In genomic region chr17:29620271-29620670, GRCh38 we compare ENCODE assay signal across 16 cellular contexts. TPM values are rescaled to one million over a fixed set of nuclear protein-coding genes. Genes with fewer than 3 reads are reported as not detected.
DNase-seq lines count a peak whose midpoint lies in the region; ATAC-seq, FAIRE-seq and TF ChIP-seq lines count a peak whose summit lies in the region.
"Had no signal": no experiment of that assay in that cellular context is flagged by ENCODE, and none has a peak within 500 bp of the region (broad histone marks: within the 10 kb centered on the region; RNA-seq: fewer than 3 reads in every experiment).

No MANE protein-coding gene starts in this region.

- no peak for TF ChIP-seq EP300 in HepG2 (IDR thresholded peaks at IDR 0.05; ENCODE audit: low read depth in 2 of 2, low read length in 2 of 2)
- no peak for TF ChIP-seq EP300 in HepG2 (CRISPR knock-in tag; IDR thresholded peaks at IDR 0.05; ENCODE audit: borderline replicate concordance)

- no peak overlapping the region for H3K4me3 ChIP-seq in HepG2 (replicated peaks in 1 of 3; ENCODE audit: insufficient read depth in 1 of 3, low read depth in 2 of 3, low read length in 3 of 3)
- no peak overlapping the region for H3K4me3 ChIP-seq in right lobe of liver
- H3K4me3 ChIP-seq in RWPE2 (ENCODE audit: severe bottlenecking), result no peak overlapping the region
- H3K4me3 ChIP-seq: SJSA1, upper lobe of left lung had no signal

- DNase-seq in HepG2 (ENCODE audit: low spot score) (no peak), right lobe of liver (no peak), RWPE2 (ENCODE audit: low spot score) (peak; percentile 78), iPS-NIHi11 (ENCODE audit: low spot score) (peak; percentile 31), CD1c-positive myeloid dendritic cell (ENCODE audit: extremely low spot score) (no peak)
- DNase-seq in activated CD4-positive, alpha-beta T cell treated with anti-CD3 and anti-CD28 coated beads for 48 hours, result no peak
- DNase-seq in activated effector memory CD4-positive, alpha-beta T cell treated with anti-CD3 and anti-CD28 coated beads, Interleukin-2, amount 50 U/mL, for 16 hours, result no peak
- DNase-seq: activated naive CD4-positive, alpha-beta T cell; brain microvascular endothelial cell; DMS79 treated with DMSO at 0.1 percent for 48 hours; KBM-7; NCI-H1930; NCI-H774; upper lobe of left lung had no signal

- in situ Hi-C loops in HepG2 (cut with HindIII; ENCODE audit: extremely low pct_ligation_motif_present, low pct_unique_long_range_greater_than_20kb), result loop anchor here (10.0 kb wide), 1 partner anchor 155 kb away; no protein-coding TSS in a partner anchor

- no TSS peak for BruUV-seq in HepG2 (replicated peaks; lab: Mats Ljungman, UMichigan)

- FAIRE-seq in HepG2 (lab: Jason Lieb, UNC), result no peak

- TF ChIP-seq CTCF in HepG2 (CRISPR knock-in tag; IDR thresholded peaks at IDR 0.05), result no peak
- TF ChIP-seq CTCF in right lobe of liver (IDR thresholded peaks at IDR 0.05), result no peak
- TF ChIP-seq CTCF in RWPE2 (IDR thresholded peaks at IDR 0.05; ENCODE audit: poor library complexity, severe bottlenecking), result no peak

- no peak for TF ChIP-seq RAD21 in HepG2 (CRISPR knock-in tag; IDR thresholded peaks at IDR 0.05)

- no peak overlapping the region for H3K9ac ChIP-seq in HepG2 (ENCODE audit: insufficient read depth, low read depth, low read length)

- H3K4me1 ChIP-seq in HepG2 (ENCODE audit: insufficient read depth, low read length), result peaks cover 68% of the 10 kb centered on the region
- H3K4me1 ChIP-seq in right lobe of liver, result peaks cover 0 to 37% (median 13%) of the 10 kb centered on the region in 4 donors
- H3K4me1 ChIP-seq in RWPE2 (ENCODE audit: insufficient read depth, poor library complexity, severe bottlenecking), result peaks cover 25% of the 10 kb centered on the region

- no peak overlapping the region for H3K4me2 ChIP-seq in HepG2 (ENCODE audit: low read depth, low read length)

- no peak overlapping the region for H3K27ac ChIP-seq in HepG2 (ENCODE audit: extremely low read length, insufficient read depth, low read length)
- no peak overlapping the region for H3K27ac ChIP-seq in right lobe of liver
- peak overlapping the region; percentile 36 for H3K27ac ChIP-seq in RWPE2 (ENCODE audit: poor library complexity, severe bottlenecking)
- H3K27ac ChIP-seq: brain microvascular endothelial cell, SJSA1, upper lobe of left lung had no signal

- no peaks in the 10 kb centered on the region for H3K9me3 ChIP-seq in HepG2 (ENCODE audit: low read length)
- no peaks in the 10 kb centered on the region for H3K9me3 ChIP-seq in right lobe of liver
- H3K9me3 ChIP-seq in RWPE2 (ENCODE audit: severe bottlenecking), result no peaks in the 10 kb centered on the region
- H3K9me3 ChIP-seq: upper lobe of left lung had no signal

- intact Hi-C loops in HepG2 (cut with micrococcal nuclease; ENCODE audit: unreplicated experiment) (loop anchor here (5.0 kb wide), 1 partner anchor 142 kb away; no protein-coding TSS in a partner anchor), right lobe of liver (cut with DNase I) (loop anchor here (10.0 kb wide), 1 partner anchor 155 kb away; no protein-coding TSS in a partner anchor)

- peaks cover 4 to 62% of the 10 kb centered on the region in 2 experiments for H3K27me3 ChIP-seq in HepG2 (ENCODE audit: control insufficient read depth in 1 of 2, insufficient read depth in 2 of 2, low read length in 2 of 2)
- H3K27me3 ChIP-seq in right lobe of liver, result peaks cover 0 to 7% of the 10 kb centered on the region in 2 donors
- H3K27me3 ChIP-seq in RWPE2 (ENCODE audit: insufficient read depth, poor library complexity, severe bottlenecking), result peaks cover 6% of the 10 kb centered on the region
- H3K27me3 ChIP-seq: brain microvascular endothelial cell had no signal

- POLR2A ChIA-PET in HepG2 (lab: Yijun Ruan, JAX), result no interaction called here

- TF ChIP-seq POLR2A in HepG2 (IDR thresholded peaks at IDR 0.05; ENCODE audit: insufficient read depth in 1 of 2, low read depth in 2 of 2, low read length in 2 of 2) (no peak), right lobe of liver (IDR thresholded peaks at IDR 0.05) (no peak)

- ATAC-seq in HepG2, result no peak
- no peak for ATAC-seq in right lobe of liver
- ATAC-seq in RWPE2 (ENCODE audit: low read depth), result peak; percentile 40
- ATAC-seq in HG02981 (IDR thresholded peaks at IDR 0.05; ENCODE audit: unreplicated experiment), result no peak

- CTCF ChIA-PET in HepG2 (lab: Yijun Ruan, JAX; ENCODE audit: low intra/inter-chr PET ratio, low total read pairs), result no interaction called here

- no peaks in the 10 kb centered on the region for H3K79me2 ChIP-seq in HepG2 (ENCODE audit: insufficient read depth, low read length)

- H4K20me1 ChIP-seq in HepG2 (ENCODE audit: insufficient read depth, low read length), result no peaks in the 10 kb centered on the region

- H3K36me3 ChIP-seq in HepG2 (replicated peaks in 1 of 2; ENCODE audit: control insufficient read depth in 1 of 2, insufficient read depth in 2 of 2, low read length in 2 of 2) (no peaks in the 10 kb centered on the region), right lobe of liver (no peaks in the 10 kb centered on the region), RWPE2 (ENCODE audit: low read depth) (no peaks in the 10 kb centered on the region)
- H3K36me3 ChIP-seq: brain microvascular endothelial cell, SJSA1, upper lobe of left lung had no signal

- 40% methylated on average over 3 of the region's 4 CpGs for WGBS in HepG2 (ENCODE audit: low lambda C conversion rate)
- 93% methylated on average over 2 of the region's 4 CpGs for WGBS in right lobe of liver (ENCODE audit: insufficient coverage, low coverage, low lambda C conversion rate, missing lambda C conversion rate)

- H2AFZ ChIP-seq in HepG2 (ENCODE audit: low read length), result no peak overlapping the region

RNA-seq across cellular contexts. Expression of gene CORO6, which starts 2.4 kb away (rescaled TPM):
- total RNA-seq in HepG2 (2016; rRNA removed; fragmentation: Illumina TruSeq; extraction: Trizol) (0.42 TPM in 1 of 2 replicates, not detected in the other), right lobe of liver (1 to 10 TPM in 2 of 6 experiments, under 1 TPM in 4; 0.37 to 5.1 (median 0.81) TPM)
- 0.10 TPM in 1 of 2 replicates, not detected in the other for total RNA-seq in HepG2 (2016; cell fraction: cytosol; rRNA removed; fragmentation: Illumina TruSeq; extraction: Trizol; ENCODE audit: low read depth)
- 0.15 and 0.39 TPM in 2 replicates for total RNA-seq in HepG2 (2016; cell fraction: insoluble cytoplasmic fraction; rRNA removed; fragmentation: Illumina TruSeq; extraction: Trizol)
- 0.14 TPM in 1 of 2 replicates, not detected in the other for total RNA-seq in HepG2 (2016; cell fraction: membrane; rRNA removed; fragmentation: Illumina TruSeq; extraction: Trizol)
- total RNA-seq in HepG2 (2016; cell fraction: nucleus; rRNA removed; fragmentation: Illumina TruSeq; extraction: Trizol), result 0.38 and 0.71 TPM in 2 replicates
- polyA plus RNA-seq in HepG2 (2011; rRNA removed), result 0.82 and 1.2 TPM in 2 replicates
- polyA plus RNA-seq in HepG2 (2011; cell fraction: cytosol; rRNA removed), result 0.20 and 0.22 TPM in 2 replicates
- polyA plus RNA-seq in HepG2 (2011; cell fraction: nucleus; rRNA removed), result 10.2 and 12.8 TPM in 2 replicates
- 0.16 and 0.25 TPM in 2 replicates for polyA plus RNA-seq in HepG2 (2012)
- polyA plus RNA-seq in HepG2 (2016; cell fraction: cytosol; fragmentation: Illumina TruSeq; extraction: Trizol; ENCODE audit: low read depth), result 0.12 TPM in 1 of 2 replicates, not detected in the other
- polyA plus RNA-seq in HepG2 (2016; cell fraction: insoluble cytoplasmic fraction; fragmentation: Illumina TruSeq; extraction: Trizol; ENCODE audit: low read depth), result 0.20 TPM in 1 of 2 replicates, not detected in the other
- polyA plus RNA-seq in HepG2 (2016; cell fraction: membrane; fragmentation: Illumina TruSeq; extraction: Trizol; ENCODE audit: low read depth), result not detected in 2 replicates
- polyA plus RNA-seq in HepG2 (2016; cell fraction: nucleus; fragmentation: Illumina TruSeq; extraction: Trizol; ENCODE audit: insufficient read depth, low read depth), result 0.96 and 2.4 TPM in 2 replicates
- 4.6 TPM in 1 of 2 replicates, not detected in the other for polyA minus RNA-seq in HepG2 (2011; rRNA and poly(A)+ RNA removed; ENCODE audit: low replicate concordance)
- polyA minus RNA-seq in HepG2 (2011; cell fraction: cytosol; rRNA and poly(A)+ RNA removed), result not detected in 2 replicates
- polyA minus RNA-seq in HepG2 (2011; cell fraction: nucleus; rRNA and poly(A)+ RNA removed), result 0.50 and 0.52 TPM in 2 replicates

RNA-seq across cellular contexts. Expression of gene ANKRD13B, which starts 27.3 kb away (rescaled TPM):
- total RNA-seq in HepG2 (2016; rRNA removed; fragmentation: Illumina TruSeq; extraction: Trizol) (1.6 and 1.7 TPM in 2 replicates), right lobe of liver (1 to 10 TPM in 1 of 6 experiments, under 1 TPM in 5; 0.37 to 1.6 (median 0.88) TPM)
- total RNA-seq in HepG2 (2016; cell fraction: cytosol; rRNA removed; fragmentation: Illumina TruSeq; extraction: Trizol; ENCODE audit: low read depth), result 0.71 and 0.79 TPM in 2 replicates
- total RNA-seq in HepG2 (2016; cell fraction: insoluble cytoplasmic fraction; rRNA removed; fragmentation: Illumina TruSeq; extraction: Trizol), result 0.76 and 1.6 TPM in 2 replicates
- total RNA-seq in HepG2 (2016; cell fraction: membrane; rRNA removed; fragmentation: Illumina TruSeq; extraction: Trizol), result 1.5 and 1.9 TPM in 2 replicates
- total RNA-seq in HepG2 (2016; cell fraction: nucleus; rRNA removed; fragmentation: Illumina TruSeq; extraction: Trizol), result 2.0 and 2.4 TPM in 2 replicates
- polyA plus RNA-seq in HepG2 (2011; rRNA removed), result 1.8 and 2.2 TPM in 2 replicates
- polyA plus RNA-seq in HepG2 (2011; cell fraction: cytosol; rRNA removed), result 0.83 and 1.4 TPM in 2 replicates
- 9.9 and 14.7 TPM in 2 replicates for polyA plus RNA-seq in HepG2 (2011; cell fraction: nucleus; rRNA removed)
- polyA plus RNA-seq in HepG2 (2012), result 1.2 and 2.1 TPM in 2 replicates
- polyA plus RNA-seq in HepG2 (2016; cell fraction: cytosol; fragmentation: Illumina TruSeq; extraction: Trizol; ENCODE audit: low read depth), result 0.67 and 0.84 TPM in 2 replicates
- polyA plus RNA-seq in HepG2 (2016; cell fraction: insoluble cytoplasmic fraction; fragmentation: Illumina TruSeq; extraction: Trizol; ENCODE audit: low read depth), result 1.7 and 2.2 TPM in 2 replicates
- polyA plus RNA-seq in HepG2 (2016; cell fraction: membrane; fragmentation: Illumina TruSeq; extraction: Trizol; ENCODE audit: low read depth), result 1.7 and 1.9 TPM in 2 replicates
- 6.1 and 8.4 TPM in 2 replicates for polyA plus RNA-seq in HepG2 (2016; cell fraction: nucleus; fragmentation: Illumina TruSeq; extraction: Trizol; ENCODE audit: insufficient read depth, low read depth)
- 3.0 and 21.2 TPM in 2 replicates for polyA minus RNA-seq in HepG2 (2011; rRNA and poly(A)+ RNA removed; ENCODE audit: low replicate concordance)
- 1.5 and 1.8 TPM in 2 replicates for polyA minus RNA-seq in HepG2 (2011; cell fraction: cytosol; rRNA and poly(A)+ RNA removed)
- 0.75 and 1.8 TPM in 2 replicates for polyA minus RNA-seq in HepG2 (2011; cell fraction: nucleus; rRNA and poly(A)+ RNA removed)

RNA-seq across cellular contexts. Expression of gene GIT1, which starts 30.8 kb away (rescaled TPM):
- 12.9 and 14.2 TPM in 2 replicates for total RNA-seq in HepG2 (2016; rRNA removed; fragmentation: Illumina TruSeq; extraction: Trizol)
- total RNA-seq in HepG2 (2016; cell fraction: cytosol; rRNA removed; fragmentation: Illumina TruSeq; extraction: Trizol; ENCODE audit: low read depth), result 6.7 and 9.1 TPM in 2 replicates
- 11.3 and 13.5 TPM in 2 replicates for total RNA-seq in HepG2 (2016; cell fraction: insoluble cytoplasmic fraction; rRNA removed; fragmentation: Illumina TruSeq; extraction: Trizol)
- total RNA-seq in HepG2 (2016; cell fraction: membrane; rRNA removed; fragmentation: Illumina TruSeq; extraction: Trizol), result 23.5 and 27.1 TPM in 2 replicates
- 11.7 and 17.3 TPM in 2 replicates for total RNA-seq in HepG2 (2016; cell fraction: nucleus; rRNA removed; fragmentation: Illumina TruSeq; extraction: Trizol)
- polyA plus RNA-seq in HepG2 (2011; rRNA removed), result 30.8 and 31.5 TPM in 2 replicates
- 17.1 and 24.2 TPM in 2 replicates for polyA plus RNA-seq in HepG2 (2011; cell fraction: cytosol; rRNA removed)
- polyA plus RNA-seq in HepG2 (2011; cell fraction: nucleus; rRNA removed), result 56.8 and 69.2 TPM in 2 replicates
- polyA plus RNA-seq in HepG2 (2012), result 15.9 and 22.4 TPM in 2 replicates
- polyA plus RNA-seq in HepG2 (2016; cell fraction: cytosol; fragmentation: Illumina TruSeq; extraction: Trizol; ENCODE audit: low read depth), result 12.0 and 13.0 TPM in 2 replicates
- 17.0 and 22.9 TPM in 2 replicates for polyA plus RNA-seq in HepG2 (2016; cell fraction: insoluble cytoplasmic fraction; fragmentation: Illumina TruSeq; extraction: Trizol; ENCODE audit: low read depth)
- 26.3 and 34.9 TPM in 2 replicates for polyA plus RNA-seq in HepG2 (2016; cell fraction: membrane; fragmentation: Illumina TruSeq; extraction: Trizol; ENCODE audit: low read depth)
- polyA plus RNA-seq in HepG2 (2016; cell fraction: nucleus; fragmentation: Illumina TruSeq; extraction: Trizol; ENCODE audit: insufficient read depth, low read depth), result 31.9 and 33.9 TPM in 2 replicates
- 51.4 and 110 TPM in 2 replicates for polyA minus RNA-seq in HepG2 (2011; rRNA and poly(A)+ RNA removed; ENCODE audit: low replicate concordance)
- 17.5 and 20.2 TPM in 2 replicates for polyA minus RNA-seq in HepG2 (2011; cell fraction: cytosol; rRNA and poly(A)+ RNA removed)
- 22.8 and 25.5 TPM in 2 replicates for polyA minus RNA-seq in HepG2 (2011; cell fraction: nucleus; rRNA and poly(A)+ RNA removed)
- total RNA-seq in right lobe of liver, result 10 to 100 TPM in 2 of 6 experiments, 1 to 10 TPM in 4; 7.1 to 15.9 (median 8.7) TPM

RNA-seq across cellular contexts. Expression of gene TP53I13, which starts 51.8 kb away (rescaled TPM):
- total RNA-seq in HepG2 (2016; rRNA removed; fragmentation: Illumina TruSeq; extraction: Trizol) (9.9 and 25.7 TPM in 2 replicates), right lobe of liver (10 to 100 TPM; 16.8 to 52.4 (median 38.4) TPM)
- 17.6 and 23.7 TPM in 2 replicates for total RNA-seq in HepG2 (2016; cell fraction: cytosol; rRNA removed; fragmentation: Illumina TruSeq; extraction: Trizol; ENCODE audit: low read depth)
- total RNA-seq in HepG2 (2016; cell fraction: insoluble cytoplasmic fraction; rRNA removed; fragmentation: Illumina TruSeq; extraction: Trizol), result 9.5 and 27.0 TPM in 2 replicates
- 15.6 and 16.0 TPM in 2 replicates for total RNA-seq in HepG2 (2016; cell fraction: membrane; rRNA removed; fragmentation: Illumina TruSeq; extraction: Trizol)
- total RNA-seq in HepG2 (2016; cell fraction: nucleus; rRNA removed; fragmentation: Illumina TruSeq; extraction: Trizol), result 23.1 and 26.1 TPM in 2 replicates
- polyA plus RNA-seq in HepG2 (2011; rRNA removed), result 16.9 and 29.2 TPM in 2 replicates
- 15.5 and 31.8 TPM in 2 replicates for polyA plus RNA-seq in HepG2 (2011; cell fraction: cytosol; rRNA removed)
- polyA plus RNA-seq in HepG2 (2011; cell fraction: nucleus; rRNA removed), result 136 and 174 TPM in 2 replicates
- 12.7 and 18.1 TPM in 2 replicates for polyA plus RNA-seq in HepG2 (2012)
- 9.2 and 10.2 TPM in 2 replicates for polyA plus RNA-seq in HepG2 (2016; cell fraction: cytosol; fragmentation: Illumina TruSeq; extraction: Trizol; ENCODE audit: low read depth)
- polyA plus RNA-seq in HepG2 (2016; cell fraction: insoluble cytoplasmic fraction; fragmentation: Illumina TruSeq; extraction: Trizol; ENCODE audit: low read depth), result 8.5 and 9.5 TPM in 2 replicates
- polyA plus RNA-seq in HepG2 (2016; cell fraction: membrane; fragmentation: Illumina TruSeq; extraction: Trizol; ENCODE audit: low read depth), result 10.4 and 10.9 TPM in 2 replicates
- polyA plus RNA-seq in HepG2 (2016; cell fraction: nucleus; fragmentation: Illumina TruSeq; extraction: Trizol; ENCODE audit: insufficient read depth, low read depth), result 51.8 and 59.8 TPM in 2 replicates
- polyA minus RNA-seq in HepG2 (2011; rRNA and poly(A)+ RNA removed; ENCODE audit: low replicate concordance), result 25.1 and 43.5 TPM in 2 replicates
- polyA minus RNA-seq in HepG2 (2011; cell fraction: cytosol; rRNA and poly(A)+ RNA removed), result 18.8 and 20.0 TPM in 2 replicates
- 16.1 and 22.5 TPM in 2 replicates for polyA minus RNA-seq in HepG2 (2011; cell fraction: nucleus; rRNA and poly(A)+ RNA removed)

RNA-seq across cellular contexts. Expression of gene ABHD15, which starts 53.4 kb away (rescaled TPM):
- 4.8 and 7.7 TPM in 2 replicates for total RNA-seq in HepG2 (2016; rRNA removed; fragmentation: Illumina TruSeq; extraction: Trizol)
- 0.44 and 0.91 TPM in 2 replicates for total RNA-seq in HepG2 (2016; cell fraction: cytosol; rRNA removed; fragmentation: Illumina TruSeq; extraction: Trizol; ENCODE audit: low read depth)
- 5.0 and 7.3 TPM in 2 replicates for total RNA-seq in HepG2 (2016; cell fraction: insoluble cytoplasmic fraction; rRNA removed; fragmentation: Illumina TruSeq; extraction: Trizol)
- 3.2 and 3.6 TPM in 2 replicates for total RNA-seq in HepG2 (2016; cell fraction: membrane; rRNA removed; fragmentation: Illumina TruSeq; extraction: Trizol)
- 6.6 and 6.7 TPM in 2 replicates for total RNA-seq in HepG2 (2016; cell fraction: nucleus; rRNA removed; fragmentation: Illumina TruSeq; extraction: Trizol)
- 2.4 and 2.9 TPM in 2 replicates for polyA plus RNA-seq in HepG2 (2011; rRNA removed)
- polyA plus RNA-seq in HepG2 (2011; cell fraction: cytosol; rRNA removed), result 2.6 and 2.7 TPM in 2 replicates
- 2.3 and 2.7 TPM in 2 replicates for polyA plus RNA-seq in HepG2 (2011; cell fraction: nucleus; rRNA removed)
- 2.3 and 2.8 TPM in 2 replicates for polyA plus RNA-seq in HepG2 (2012)
- polyA plus RNA-seq in HepG2 (2016; cell fraction: cytosol; fragmentation: Illumina TruSeq; extraction: Trizol; ENCODE audit: low read depth), result 0.60 and 0.61 TPM in 2 replicates
- polyA plus RNA-seq in HepG2 (2016; cell fraction: insoluble cytoplasmic fraction; fragmentation: Illumina TruSeq; extraction: Trizol; ENCODE audit: low read depth), result 4.7 and 5.2 TPM in 2 replicates
- polyA plus RNA-seq in HepG2 (2016; cell fraction: membrane; fragmentation: Illumina TruSeq; extraction: Trizol; ENCODE audit: low read depth), result 1.9 and 2.1 TPM in 2 replicates
- 8.6 and 9.0 TPM in 2 replicates for polyA plus RNA-seq in HepG2 (2016; cell fraction: nucleus; fragmentation: Illumina TruSeq; extraction: Trizol; ENCODE audit: insufficient read depth, low read depth)
- polyA minus RNA-seq in HepG2 (2011; rRNA and poly(A)+ RNA removed; ENCODE audit: low replicate concordance), result 9.2 and 15.6 TPM in 2 replicates
- 2.6 and 3.4 TPM in 2 replicates for polyA minus RNA-seq in HepG2 (2011; cell fraction: cytosol; rRNA and poly(A)+ RNA removed)
- polyA minus RNA-seq in HepG2 (2011; cell fraction: nucleus; rRNA and poly(A)+ RNA removed), result 3.6 and 5.5 TPM in 2 replicates
- 10 to 100 TPM in 5 of 6 experiments, 1 to 10 TPM in 1; 7.8 to 27.1 (median 13.7) TPM for total RNA-seq in right lobe of liver

Comparison
In these comparisons a context has a peak if more than half of its experiments do, and no peak if none do; other contexts are left out.
1. DNase-seq: peak in RWPE2 (single experiment) and iPS-NIHi11 (single experiment); none in HepG2 (single experiment), right lobe of liver (0 of 3), CD1c-positive myeloid dendritic cell (single experiment), activated CD4-positive, alpha-beta T cell treated with anti-CD3 and anti-CD28 coated beads for 48 hours (single experiment) and activated effector memory CD4-positive, alpha-beta T cell treated with anti-CD3 and anti-CD28 coated beads, Interleukin-2, amount 50 U/mL, for 16 hours (single experiment).